Comparison of ENCODE assay signal across 1 cellular context in the genomic region with DNA sequence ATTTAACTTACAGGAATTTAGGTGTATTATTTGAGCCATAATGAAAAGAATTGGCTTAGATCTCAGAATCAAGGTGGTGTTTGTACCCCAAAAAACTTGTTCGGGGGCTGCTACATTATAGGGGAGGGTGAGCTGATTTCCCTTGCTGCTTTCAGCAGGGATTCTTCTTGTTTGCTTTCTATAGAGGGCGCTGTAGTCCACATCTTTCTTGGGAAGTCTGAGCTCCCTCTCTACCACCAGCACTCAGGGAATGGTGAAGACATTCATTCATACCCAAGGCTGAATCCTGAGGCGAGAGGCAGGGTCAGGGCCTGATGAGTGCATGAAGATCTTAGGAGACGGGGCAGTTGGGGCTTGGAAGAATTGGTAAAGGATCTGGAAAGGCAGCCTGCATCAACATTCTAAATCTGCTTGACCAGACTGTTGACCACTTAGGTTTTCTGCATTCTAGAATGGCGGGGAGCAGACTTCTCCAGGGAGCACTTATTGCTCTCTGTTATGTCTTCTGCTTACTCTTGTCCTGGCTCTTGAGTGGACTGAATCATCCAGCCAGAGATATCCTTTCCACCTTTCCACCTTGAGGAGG.
TF ChIP-seq lines count a peak whose summit lies in the region.

No MANE protein-coding gene starts in this region.

TF ChIP-seq in endothelial cell of umbilical vein, 7 proteins besides CTCF, POLR2A, EP300 and RAD21:
- TF ChIP-seq POLR2AphosphoS5 (IDR thresholded peaks at IDR 0.05; ENCODE audit: insufficient read depth, low read depth, low read length) (no peak), GATA2 (IDR thresholded peaks at IDR 0.05; ENCODE audit: insufficient read depth, insufficient read length, low read depth, low read length) (no peak), FOS (IDR thresholded peaks at IDR 0.05; ENCODE audit: borderline replicate concordance, insufficient read depth, low read length) (no peak), MYC (IDR thresholded peaks at IDR 0.05; ENCODE audit: low read depth, low read length) (no peak), JUN (IDR thresholded peaks at IDR 0.05; ENCODE audit: borderline replicate concordance, insufficient read depth, insufficient read length, low read depth) (no peak), EZH2 (IDR thresholded peaks at IDR 0.05; ENCODE audit: borderline replicate concordance, low read depth, low read length, severe bottlenecking) (no peak)
- TF ChIP-seq, protein P1, sequence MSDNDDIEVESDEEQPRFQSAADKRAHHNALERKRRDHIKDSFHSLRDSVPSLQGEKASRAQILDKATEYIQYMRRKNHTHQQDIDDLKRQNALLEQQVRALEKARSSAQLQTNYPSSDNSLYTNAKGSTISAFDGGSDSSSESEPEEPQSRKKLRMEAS (IDR thresholded peaks at IDR 0.05; ENCODE audit: insufficient read depth, insufficient read length): no peak
